19 cellular contexts compared by ENCODE assay signal in genomic region chr1:169129109-169129789, GRCh38. TPM values are rescaled to one million over a fixed set of nuclear protein-coding genes. Genes with fewer than 3 reads are reported as not detected.
DNase-seq lines count a peak whose midpoint lies in the region; ATAC-seq, FAIRE-seq and TF ChIP-seq lines count a peak whose summit lies in the region.
"Had no signal": no experiment of that assay in that cellular context is flagged by ENCODE, and none has a peak within 500 bp of the region (broad histone marks: within the 10 kb centered on the region; RNA-seq: fewer than 3 reads in every experiment).

No MANE protein-coding gene starts in this region.

- no peak for TF ChIP-seq EP300 in SK-N-SH (IDR thresholded peaks at IDR 0.05; ENCODE audit: borderline replicate concordance in 1 of 2, low read depth in 1 of 2, low read length in 1 of 2)

- H3K36me3 ChIP-seq in SK-N-SH (replicated peaks in 1 of 2; ENCODE audit: control insufficient read depth in 1 of 2, insufficient read depth in 2 of 2, low read length in 1 of 2) (peaks cover 69 to 95% of the 10 kb centered on the region in 2 experiments), astrocyte (ENCODE audit: insufficient read depth, low read length) (peaks cover 25% of the 10 kb centered on the region), smooth muscle cell (ENCODE audit: low read depth) (peaks cover 43% of the 10 kb centered on the region)

- CTCF ChIA-PET in SK-N-SH (lab: Yijun Ruan, JAX) = no interaction called here

- in situ Hi-C loops in ACHN (cut with HindIII; ENCODE audit: low pct_ligation_motif_present, low pct_unique_long_range_greater_than_20kb, low sequenced_read_pairs) = no loop called here

- no peaks in the 10 kb centered on the region for H3K9me2 ChIP-seq in SK-N-SH

- H3K9me3 ChIP-seq in SK-N-SH (no peaks in the 10 kb centered on the region), astrocyte (ENCODE audit: insufficient read depth, low read depth, low read length) (no peaks in the 10 kb centered on the region), smooth muscle cell (replicated peaks; ENCODE audit: low read depth) (no peaks in the 10 kb centered on the region)

- POLR2A ChIA-PET in SK-N-SH (lab: Yijun Ruan, JAX) = no interaction called here

- H3K27ac ChIP-seq in SK-N-SH (ENCODE audit: low read depth in 2 of 2, low read length in 1 of 2) (no peak overlapping the region; a peak in 2 of 4 replicates), astrocyte (ENCODE audit: low read depth, low read length) (peak overlapping the region; percentile 40), smooth muscle cell (ENCODE audit: low read depth) (peak overlapping the region; percentile 99)
- H3K27ac ChIP-seq: WERI-Rb-1 had no signal

- 73% methylated on average over 6 of the region's 6 CpGs for WGBS in SK-N-SH (ENCODE audit: low lambda C conversion rate)
- 74% methylated on average over 6 of the region's 6 CpGs for WGBS in smooth muscle cell (ENCODE audit: low lambda C conversion rate)

- no peak for ATAC-seq in SK-N-SH treated with all-trans-retinoic acid at 6 μM for 48 hours
- ATAC-seq: right cardiac atrium had no signal

- H3K36me3 Mint-ChIP-seq in astrocyte (ENCODE audit: low read depth, unreplicated experiment) = peaks cover 16% of the 10 kb centered on the region

- H3K27me3 ChIP-seq in SK-N-SH (ENCODE audit: insufficient read depth) = no peaks in the 10 kb centered on the region
- H3K27me3 ChIP-seq in astrocyte (ENCODE audit: insufficient read depth, low read length) = no peaks in the 10 kb centered on the region
- H3K27me3 ChIP-seq in smooth muscle cell (ENCODE audit: low read depth) = no peaks in the 10 kb centered on the region

- H3K9me3 Mint-ChIP-seq in astrocyte (ENCODE audit: unreplicated experiment) = no peaks in the 10 kb centered on the region

- H3K4me1 ChIP-seq in SK-N-SH (ENCODE audit: control insufficient read depth in 1 of 2, insufficient read depth in 2 of 2, low read depth in 1 of 2, low read length in 1 of 2) (peaks cover 0 to 7% of the 10 kb centered on the region in 2 experiments; a peak in 2 of 4 replicates), astrocyte (ENCODE audit: insufficient read depth, low read length) (peaks cover 21% of the 10 kb centered on the region), smooth muscle cell (ENCODE audit: low read depth) (peaks cover 11% of the 10 kb centered on the region)

- H3F3A ChIP-seq in SK-N-SH (replicated peaks; ENCODE audit: insufficient read depth) = peaks cover 16% of the 10 kb centered on the region
- H3F3A ChIP-seq in smooth muscle cell (ENCODE audit: low read depth) = peaks cover 66% of the 10 kb centered on the region

- TF ChIP-seq RAD21 in SK-N-SH (IDR thresholded peaks at IDR 0.05; ENCODE audit: low read length) = no peak

- H3K4me3 ChIP-seq in SK-N-SH (ENCODE audit: low read depth in 2 of 2, low read length in 1 of 2) (no peak overlapping the region), astrocyte (ENCODE audit: insufficient read depth, low read depth, low read length) (no peak overlapping the region), smooth muscle cell (no peak overlapping the region)

- H3K4me3 Mint-ChIP-seq in astrocyte (ENCODE audit: unreplicated experiment) = no peak overlapping the region

- H3K4me1 Mint-ChIP-seq in astrocyte (ENCODE audit: low read depth, unreplicated experiment) = peaks cover 43% of the 10 kb centered on the region

- no peak for DNase-seq in SK-N-SH
- peak; percentile 47 for DNase-seq in astrocyte (ENCODE audit: low read depth)
- DNase-seq in iris pigment epithelial cell (ENCODE audit: low read depth) = peak; percentile 70
- DNase-seq in smooth muscle cell (lab: John Stamatoyannopoulos, UW; ENCODE audit: unreplicated experiment) = no peak
- no peak for DNase-seq in ACHN
- DNase-seq in COR-L47 (lab: John Stamatoyannopoulos, UW) = no peak
- DNase-seq in stimulated activated CD4-positive, alpha-beta T cell treated with anti-CD3 and anti-CD28 coated beads, Interleukin-1b, Interleukin-23, amount 100 ng/mL, for 48 hours = no peak
- DNase-seq: 8988T; amygdala; cortex of kidney; erythroblast; NCI-H2081 treated with DMSO at 0.1 percent for 48 hours; NCI-H82; right cardiac atrium; stimulated activated CD4-positive, alpha-beta T cell treated with anti-CD3 and anti-CD28 coated beads, Interleukin-4, amount 100 ng/mL, for 24 hours; stimulated activated CD8-positive, alpha-beta memory T cell treated with anti-CD3 and anti-CD28 coated beads, Interleukin-4, amount 100 ng/mL, for 48 hours; T-helper 1 cell; WERI-Rb-1 had no signal

- H3K27ac Mint-ChIP-seq in astrocyte (ENCODE audit: unreplicated experiment) = no peak overlapping the region

- H4K20me1 ChIP-seq in SK-N-SH (ENCODE audit: insufficient read depth) = no peaks in the 10 kb centered on the region
- no peaks in the 10 kb centered on the region for H4K20me1 ChIP-seq in astrocyte (ENCODE audit: insufficient read depth, low read length)
- H4K20me1 ChIP-seq in smooth muscle cell (ENCODE audit: low read depth) = peaks cover 92% of the 10 kb centered on the region

- H2AFZ ChIP-seq in SK-N-SH (ENCODE audit: low read depth) (no peak overlapping the region), astrocyte (ENCODE audit: low read depth, low read length) (no peak overlapping the region), smooth muscle cell (ENCODE audit: low read depth) (no peak overlapping the region)

- H3K9ac ChIP-seq in SK-N-SH (no peak overlapping the region), astrocyte (ENCODE audit: low read length) (no peak overlapping the region), smooth muscle cell (ENCODE audit: low read depth) (no peak overlapping the region)

- H3K79me2 ChIP-seq in SK-N-SH (ENCODE audit: insufficient read depth) = peaks cover 17% of the 10 kb centered on the region
- H3K79me2 ChIP-seq in astrocyte (ENCODE audit: insufficient read depth, low read length) = peaks cover 6% of the 10 kb centered on the region
- H3K79me2 ChIP-seq in smooth muscle cell (ENCODE audit: low read depth) = peaks cover 50% of the 10 kb centered on the region

- H3K4me2 ChIP-seq in SK-N-SH (no peak overlapping the region), astrocyte (ENCODE audit: low read length) (peak overlapping the region; percentile 55), smooth muscle cell (no peak overlapping the region)

- TF ChIP-seq CTCF in SK-N-SH (IDR thresholded peaks at IDR 0.05) (no peak), astrocyte (IDR thresholded peaks at IDR 0.05; ENCODE audit: insufficient read depth, low read depth, low read length) (no peak), smooth muscle cell (IDR thresholded peaks at IDR 0.05; ENCODE audit: borderline replicate concordance, insufficient read depth, poor library complexity, severe bottlenecking) (no peak)

- no peaks in the 10 kb centered on the region for H3K27me3 Mint-ChIP-seq in astrocyte (ENCODE audit: low read depth, unreplicated experiment)

- no peak for FAIRE-seq in astrocyte (lab: Jason Lieb, UNC)

TF ChIP-seq in SK-N-SH treated with all-trans-retinoic acid at 6 μM for 48 hours, 23 proteins besides CTCF, POLR2A, EP300 and RAD21:
- TF ChIP-seq RARB (CRISPR knock-in tag; IDR thresholded peaks at IDR 0.05) (no peak), ZC3H10 (CRISPR knock-in tag; IDR thresholded peaks at IDR 0.05) (0 out of 2 replicates have a peak, but pooled peaks have one; percentile 28)

TF ChIP-seq in SK-N-SH, 30 proteins besides CTCF, POLR2A, EP300 and RAD21:
- no peak for TF ChIP-seq FOXM1 (IDR thresholded peaks at IDR 0.05; ENCODE audit: low read depth)
- TF ChIP-seq YY1 (IDR thresholded peaks at IDR 0.05; ENCODE audit: low read depth) = no peak
- TF ChIP-seq POLR2AphosphoS5 (IDR thresholded peaks at IDR 0.05; ENCODE audit: low read depth, low read length) = no peak
- TF ChIP-seq RXRA (IDR thresholded peaks at IDR 0.05; ENCODE audit: borderline replicate concordance, low read depth) = no peak
- no peak for TF ChIP-seq JUND (IDR thresholded peaks at IDR 0.05)
- TF ChIP-seq SMC3 (IDR thresholded peaks at IDR 0.05; ENCODE audit: low read depth, low read length) = no peak
- no peak for TF ChIP-seq MEF2A (IDR thresholded peaks at IDR 0.05; ENCODE audit: borderline replicate concordance, low read depth)
- TF ChIP-seq USF2 (IDR thresholded peaks at IDR 0.05; ENCODE audit: borderline replicate concordance, low read depth, low read length) = no peak
- TF ChIP-seq GABPA (IDR thresholded peaks at IDR 0.05; ENCODE audit: low read depth) = no peak
- no peak for TF ChIP-seq EZH2phosphoT487 (IDR thresholded peaks at IDR 0.05; ENCODE audit: borderline replicate concordance, low read depth)
- TF ChIP-seq, protein P1, sequence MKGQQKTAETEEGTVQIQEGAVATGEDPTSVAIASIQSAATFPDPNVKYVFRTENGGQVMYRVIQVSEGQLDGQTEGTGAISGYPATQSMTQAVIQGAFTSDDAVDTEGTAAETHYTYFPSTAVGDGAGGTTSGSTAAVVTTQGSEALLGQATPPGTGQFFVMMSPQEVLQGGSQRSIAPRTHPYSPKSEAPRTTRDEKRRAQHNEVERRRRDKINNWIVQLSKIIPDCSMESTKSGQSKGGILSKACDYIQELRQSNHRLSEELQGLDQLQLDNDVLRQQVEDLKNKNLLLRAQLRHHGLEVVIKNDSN (IDR thresholded peaks at IDR 0.05; ENCODE audit: borderline replicate concordance, low read depth) = no peak
- no peak for TF ChIP-seq TEAD4 (IDR thresholded peaks at IDR 0.05; ENCODE audit: borderline replicate concordance, insufficient read depth)

RNA-seq across cellular contexts. Expression of gene ATP1B1, which starts 22.8 kb away (rescaled TPM):
- 49.5 and 52.7 TPM in 2 replicates for polyA plus RNA-seq in SK-N-SH (2012; rRNA removed)
- polyA plus RNA-seq in SK-N-SH (2012; cell fraction: cytosol; rRNA removed) = 64.4 and 75.2 TPM in 2 replicates
- 18.5 and 36.8 TPM in 2 replicates for polyA plus RNA-seq in SK-N-SH (2012; cell fraction: nucleus; rRNA removed)
- 56.5 and 58.3 TPM in 2 replicates for total RNA-seq in astrocyte
- 347 and 400 TPM in 2 replicates for total RNA-seq in smooth muscle cell
- 140 and 144 TPM in 2 replicates for polyA plus RNA-seq in smooth muscle cell

Comparison
In these comparisons a context has a peak if more than half of its experiments do, and no peak if none do; other contexts are left out.
1. DNase-seq: peak in astrocyte (single experiment) and iris pigment epithelial cell (single experiment); none in SK-N-SH (single experiment), smooth muscle cell (single experiment), ACHN (single experiment), COR-L47 (single experiment) and stimulated activated CD4-positive, alpha-beta T cell treated with anti-CD3 and anti-CD28 coated beads, Interleukin-1b, Interleukin-23, amount 100 ng/mL, for 48 hours (single experiment).
2. H3K27ac ChIP-seq: peak in astrocyte (single experiment) and smooth muscle cell (single experiment); none in SK-N-SH (0 of 2).